Comparison of ENCODE assay signal across 2 cellular contexts in the genomic region with DNA sequence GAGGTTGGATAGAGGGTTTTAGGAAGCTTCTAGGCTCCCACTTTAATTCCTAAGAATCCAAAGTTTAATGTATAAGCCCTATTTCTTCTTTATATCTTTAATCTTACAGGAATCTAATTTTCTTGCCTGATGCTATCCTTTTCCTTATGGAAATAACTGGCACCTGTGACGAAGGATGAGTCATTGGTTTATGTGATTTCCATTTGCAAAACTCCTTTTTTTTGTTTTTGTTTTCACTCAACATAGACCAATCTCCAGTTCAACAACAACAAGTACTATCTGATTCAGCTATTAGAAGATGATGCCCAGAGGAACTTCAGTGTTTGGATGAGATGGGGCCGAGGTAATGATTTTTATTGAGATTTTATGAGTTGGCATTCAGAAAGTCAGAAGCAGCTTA.
TF ChIP-seq lines count a peak whose summit lies in the region.

No MANE protein-coding gene starts in this region.

TF ChIP-seq in IMR-90, 13 proteins besides CTCF, POLR2A, EP300 and RAD21:
- no peak for TF ChIP-seq RCOR1 (IDR thresholded peaks at IDR 0.05; ENCODE audit: insufficient replicate concordance, low read length)
- TF ChIP-seq NFE2L2 (IDR thresholded peaks at IDR 0.05; ENCODE audit: low read depth, low read length): no peak
- TF ChIP-seq BHLHE40 (IDR thresholded peaks at IDR 0.05; ENCODE audit: low read depth, low read length): no peak
- no peak for TF ChIP-seq FOS (IDR thresholded peaks at IDR 0.05; ENCODE audit: low read depth, low read length)
- no peak for TF ChIP-seq SMC3 (IDR thresholded peaks at IDR 0.05; ENCODE audit: low read depth, low read length)
- TF ChIP-seq MAZ (IDR thresholded peaks at IDR 0.05; ENCODE audit: borderline replicate concordance, low read depth, low read length): no peak
- TF ChIP-seq, protein P1, sequence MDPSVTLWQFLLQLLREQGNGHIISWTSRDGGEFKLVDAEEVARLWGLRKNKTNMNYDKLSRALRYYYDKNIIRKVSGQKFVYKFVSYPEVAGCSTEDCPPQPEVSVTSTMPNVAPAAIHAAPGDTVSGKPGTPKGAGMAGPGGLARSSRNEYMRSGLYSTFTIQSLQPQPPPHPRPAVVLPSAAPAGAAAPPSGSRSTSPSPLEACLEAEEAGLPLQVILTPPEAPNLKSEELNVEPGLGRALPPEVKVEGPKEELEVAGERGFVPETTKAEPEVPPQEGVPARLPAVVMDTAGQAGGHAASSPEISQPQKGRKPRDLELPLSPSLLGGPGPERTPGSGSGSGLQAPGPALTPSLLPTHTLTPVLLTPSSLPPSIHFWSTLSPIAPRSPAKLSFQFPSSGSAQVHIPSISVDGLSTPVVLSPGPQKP (IDR thresholded peaks at IDR 0.05; ENCODE audit: borderline replicate concordance, low read depth, low read length): no peak
- no peak for TF ChIP-seq RFX5 (IDR thresholded peaks at IDR 0.05; ENCODE audit: low read depth, low read length)
- TF ChIP-seq MAFK (IDR thresholded peaks at IDR 0.05; ENCODE audit: low read depth, low read length): no peak
- no peak for TF ChIP-seq CEBPB (IDR thresholded peaks at IDR 0.05; ENCODE audit: low read depth, low read length)
- TF ChIP-seq, protein P2, sequence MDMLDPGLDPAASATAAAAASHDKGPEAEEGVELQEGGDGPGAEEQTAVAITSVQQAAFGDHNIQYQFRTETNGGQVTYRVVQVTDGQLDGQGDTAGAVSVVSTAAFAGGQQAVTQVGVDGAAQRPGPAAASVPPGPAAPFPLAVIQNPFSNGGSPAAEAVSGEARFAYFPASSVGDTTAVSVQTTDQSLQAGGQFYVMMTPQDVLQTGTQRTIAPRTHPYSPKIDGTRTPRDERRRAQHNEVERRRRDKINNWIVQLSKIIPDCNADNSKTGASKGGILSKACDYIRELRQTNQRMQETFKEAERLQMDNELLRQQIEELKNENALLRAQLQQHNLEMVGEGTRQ (IDR thresholded peaks at IDR 0.05; ENCODE audit: low read depth, low read length): no peak

TF ChIP-seq in endothelial cell of umbilical vein, 7 proteins besides CTCF, POLR2A, EP300 and RAD21:
- TF ChIP-seq FOS (IDR thresholded peaks at IDR 0.05; ENCODE audit: borderline replicate concordance, insufficient read depth, low read length) (peak; percentile 65), EZH2 (IDR thresholded peaks at IDR 0.05; ENCODE audit: borderline replicate concordance, low read depth, low read length, severe bottlenecking) (no peak), POLR2AphosphoS5 (IDR thresholded peaks at IDR 0.05; ENCODE audit: insufficient read depth, low read depth, low read length) (no peak), JUN (IDR thresholded peaks at IDR 0.05; ENCODE audit: borderline replicate concordance, insufficient read depth, insufficient read length, low read depth) (peak; percentile 55), MYC (IDR thresholded peaks at IDR 0.05; ENCODE audit: low read depth, low read length) (no peak), GATA2 (IDR thresholded peaks at IDR 0.05; ENCODE audit: insufficient read depth, insufficient read length, low read depth, low read length) (peak; percentile 34)
- TF ChIP-seq, protein P3, sequence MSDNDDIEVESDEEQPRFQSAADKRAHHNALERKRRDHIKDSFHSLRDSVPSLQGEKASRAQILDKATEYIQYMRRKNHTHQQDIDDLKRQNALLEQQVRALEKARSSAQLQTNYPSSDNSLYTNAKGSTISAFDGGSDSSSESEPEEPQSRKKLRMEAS (IDR thresholded peaks at IDR 0.05; ENCODE audit: insufficient read depth, insufficient read length): no peak
